27 cellular contexts compared by ENCODE assay signal in genomic region chr17:5955764-5956163, GRCh38.
"Had no signal": no experiment of that assay in that cellular context is flagged by ENCODE, and none has a peak within 500 bp of the region (broad histone marks: within the 10 kb centered on the region; RNA-seq: fewer than 3 reads in every experiment).

No MANE protein-coding gene starts in this region.

- H3K27ac Mint-ChIP-seq: dendritic cell treated with granulocyte-macrophage colony-stimulating factor and Interleukin-4, amounts not matched to agents 40 ng/mL and 50 ng/mL, for 4 days; effector memory CD8-positive, alpha-beta T cell had no signal

- H3K27me3 ChIP-seq: colonic mucosa, foreskin keratinocyte, gastrocnemius medialis had no signal

- H3K4me3 Mint-ChIP-seq: dendritic cell treated with granulocyte-macrophage colony-stimulating factor and Interleukin-4, amounts not matched to agents 40 ng/mL and 50 ng/mL, for 4 days; effector memory CD8-positive, alpha-beta T cell had no signal

- H3K4me1 ChIP-seq: colonic mucosa, esophagus muscularis mucosa, esophagus squamous epithelium, foreskin keratinocyte, gastrocnemius medialis, gastroesophageal sphincter, heart left ventricle, heart right ventricle had no signal

- DNase-seq: colonic mucosa; cortex of kidney; dermis blood vessel endothelial cell; dorsolateral prefrontal cortex; effector CD4-positive, alpha-beta T cell; effector CD8-positive, alpha-beta T cell; effector memory CD8-positive, alpha-beta T cell; erythroblast; esophagus squamous epithelium; foreskin fibroblast; foreskin keratinocyte; foreskin melanocyte; gastrocnemius medialis; glutamatergic neuron; head of caudate nucleus; heart left ventricle; heart right ventricle had no signal

- H3K36me3 ChIP-seq: colonic mucosa, esophagus muscularis mucosa, esophagus squamous epithelium, gastrocnemius medialis, gastroesophageal sphincter, heart left ventricle, heart right ventricle had no signal

- H3K27ac ChIP-seq: colonic mucosa, coronary artery, dorsolateral prefrontal cortex, epithelial cell of prostate, esophagus muscularis mucosa, esophagus squamous epithelium, foreskin keratinocyte, gastrocnemius medialis, gastroesophageal sphincter, heart left ventricle, heart right ventricle had no signal

- FAIRE-seq: colon, endometrium, endothelial cell of umbilical vein, frontal cortex had no signal

- H3K9me3 ChIP-seq: colonic mucosa had no signal

- ATAC-seq: effector memory CD8-positive, alpha-beta T cell; esophagus mucosa; foreskin keratinocyte; gastrocnemius medialis; gastroesophageal sphincter; heart left ventricle; heart right ventricle had no signal

- H3K4me3 ChIP-seq: colonic mucosa, coronary artery, dorsolateral prefrontal cortex, esophagus muscularis mucosa, esophagus squamous epithelium, gastrocnemius medialis, gastroesophageal sphincter, heart left ventricle, heart right ventricle had no signal
